9 cellular contexts compared by ENCODE assay signal in genomic region chr20:51540585-51540984, GRCh38. TPM values are rescaled to one million over a fixed set of nuclear protein-coding genes. Genes with fewer than 3 reads are reported as not detected.
DNase-seq lines count a peak whose midpoint lies in the region; ATAC-seq and TF ChIP-seq lines count a peak whose summit lies in the region.
"Had no signal": no experiment of that assay in that cellular context is flagged by ENCODE, and none has a peak within 500 bp of the region (broad histone marks: within the 10 kb centered on the region; RNA-seq: fewer than 3 reads in every experiment).

No MANE protein-coding gene starts in this region.

- H3K27ac ChIP-seq in vagina, result peak overlapping the region; percentile 64

- H3K27ac Mint-ChIP-seq in stimulated activated naive CD8-positive, alpha-beta T cell treated with anti-CD3 and anti-CD28 coated beads, Interleukin-15, Interleukin-2, amounts not matched to agents 100 ng/mL and 50 ng/mL, for 24 hours, result peak overlapping the region; percentile 97
- peak overlapping the region; percentile 98 for H3K27ac Mint-ChIP-seq in activated naive CD8-positive, alpha-beta T cell treated with anti-CD3 and anti-CD28 coated beads, Interleukin-2, amount 50 U/mL, for 24 hours

- DNase-seq in stimulated activated naive CD8-positive, alpha-beta T cell treated with anti-CD3 and anti-CD28 coated beads, Interleukin-15, Interleukin-2, amounts not matched to agents 100 U/mL and 50 U/mL, for 24 hours, result no peak
- DNase-seq in activated naive CD8-positive, alpha-beta T cell treated with anti-CD3 and anti-CD28 coated beads, Interleukin-2, amount 50 U/mL, for 24 hours, result no peak
- DNase-seq in vagina (ENCODE audit: extremely low spot score in 2 of 2) (no peak), Kasumi-1 (lab: John Stamatoyannopoulos, UW) (no peak), NAMALWA (ENCODE audit: low spot score) (no peak), SIG-M5 treated with dmso at 0.1 percent for 504 hours (lab: John Stamatoyannopoulos, UW; ENCODE audit: unreplicated experiment) (no peak)

- H3K4me1 ChIP-seq in mucosa of stomach (ENCODE audit: control insufficient read depth, insufficient read depth, low read length) (peaks cover 21% of the 10 kb centered on the region), vagina (peaks cover 32% of the 10 kb centered on the region)

- H3K9ac ChIP-seq in mucosa of stomach (ENCODE audit: low read length), result peak overlapping the region; percentile 77

- TF ChIP-seq POLR2A in vagina (IDR thresholded peaks at IDR 0.05), result no peak

- peaks cover 39% of the 10 kb centered on the region for H3K36me3 Mint-ChIP-seq in stimulated activated naive CD8-positive, alpha-beta T cell treated with anti-CD3 and anti-CD28 coated beads, Interleukin-15, Interleukin-2, amounts not matched to agents 100 ng/mL and 50 ng/mL, for 24 hours (ENCODE audit: low read depth)
- H3K36me3 Mint-ChIP-seq in activated naive CD8-positive, alpha-beta T cell treated with anti-CD3 and anti-CD28 coated beads, Interleukin-2, amount 50 U/mL, for 24 hours (ENCODE audit: low read depth), result peaks cover 28% of the 10 kb centered on the region

- no peak for ATAC-seq in stimulated activated naive CD8-positive, alpha-beta T cell treated with anti-CD3 and anti-CD28 coated beads, Interleukin-15, Interleukin-2, amounts not matched to agents 100 U/mL and 50 U/mL, for 24 hours
- no peak for ATAC-seq in activated naive CD8-positive, alpha-beta T cell treated with anti-CD3 and anti-CD28 coated beads, Interleukin-2, amount 50 U/mL, for 24 hours
- ATAC-seq: HCT116 had no signal

- H3K27me3 ChIP-seq in mucosa of stomach (ENCODE audit: control insufficient read depth, insufficient read depth, low read length) (peaks cover 3% of the 10 kb centered on the region), vagina (no peaks in the 10 kb centered on the region)

- peak overlapping the region; percentile 94 for H3K4me3 Mint-ChIP-seq in stimulated activated naive CD8-positive, alpha-beta T cell treated with anti-CD3 and anti-CD28 coated beads, Interleukin-15, Interleukin-2, amounts not matched to agents 100 ng/mL and 50 ng/mL, for 24 hours
- H3K4me3 Mint-ChIP-seq in activated naive CD8-positive, alpha-beta T cell treated with anti-CD3 and anti-CD28 coated beads, Interleukin-2, amount 50 U/mL, for 24 hours, result peak overlapping the region; percentile 95

- no peaks in the 10 kb centered on the region for H3K9me3 ChIP-seq in mucosa of stomach (ENCODE audit: control insufficient read depth, low read length)
- H3K9me3 ChIP-seq in vagina, result no peaks in the 10 kb centered on the region

- H3K36me3 ChIP-seq in mucosa of stomach (ENCODE audit: control insufficient read depth, insufficient read depth, low read length) (no peaks in the 10 kb centered on the region), vagina (no peaks in the 10 kb centered on the region)

- H3K4me1 Mint-ChIP-seq in stimulated activated naive CD8-positive, alpha-beta T cell treated with anti-CD3 and anti-CD28 coated beads, Interleukin-15, Interleukin-2, amounts not matched to agents 100 ng/mL and 50 ng/mL, for 24 hours (ENCODE audit: low read depth), result peaks cover 66% of the 10 kb centered on the region
- peaks cover 67% of the 10 kb centered on the region for H3K4me1 Mint-ChIP-seq in activated naive CD8-positive, alpha-beta T cell treated with anti-CD3 and anti-CD28 coated beads, Interleukin-2, amount 50 U/mL, for 24 hours

- H3K9me3 Mint-ChIP-seq in stimulated activated naive CD8-positive, alpha-beta T cell treated with anti-CD3 and anti-CD28 coated beads, Interleukin-15, Interleukin-2, amounts not matched to agents 100 ng/mL and 50 ng/mL, for 24 hours, result peaks cover 4% of the 10 kb centered on the region
- no peaks in the 10 kb centered on the region for H3K9me3 Mint-ChIP-seq in activated naive CD8-positive, alpha-beta T cell treated with anti-CD3 and anti-CD28 coated beads, Interleukin-2, amount 50 U/mL, for 24 hours

- peaks cover 6% of the 10 kb centered on the region for H3K27me3 Mint-ChIP-seq in stimulated activated naive CD8-positive, alpha-beta T cell treated with anti-CD3 and anti-CD28 coated beads, Interleukin-15, Interleukin-2, amounts not matched to agents 100 ng/mL and 50 ng/mL, for 24 hours
- H3K27me3 Mint-ChIP-seq in activated naive CD8-positive, alpha-beta T cell treated with anti-CD3 and anti-CD28 coated beads, Interleukin-2, amount 50 U/mL, for 24 hours, result peaks cover 9% of the 10 kb centered on the region

- intact Hi-C loops in vagina (cut with DNase I), result no loop called here

- no peak for TF ChIP-seq CTCF in vagina (IDR thresholded peaks at IDR 0.05)

- H3K4me3 ChIP-seq in mucosa of stomach (ENCODE audit: low read length), result no peak overlapping the region
- no peak overlapping the region for H3K4me3 ChIP-seq in vagina

RNA-seq across cellular contexts. Expression of gene NFATC2, which starts 1.9 kb away (rescaled TPM):
- total RNA-seq in vagina, result 7.4 TPM
